Comparison of ENCODE assay signal across 15 cellular contexts in genomic region chr2:20346565-20347127, GRCh38. TPM values are rescaled to one million over a fixed set of nuclear protein-coding genes. Genes with fewer than 3 reads are reported as not detected.
DNase-seq lines count a peak whose midpoint lies in the region; ATAC-seq and TF ChIP-seq lines count a peak whose summit lies in the region.
"Had no signal": no experiment of that assay in that cellular context is flagged by ENCODE, and none has a peak within 500 bp of the region (broad histone marks: within the 10 kb centered on the region; RNA-seq: fewer than 3 reads in every experiment).

No MANE protein-coding gene starts in this region.

- no peak overlapping the region for H3K27ac ChIP-seq in BLaER1
- H3K27ac ChIP-seq: dorsolateral prefrontal cortex, vagina had no signal

- no peak for ATAC-seq in activated naive CD8-positive, alpha-beta T cell treated with anti-CD3 and anti-CD28 coated beads, Interleukin-2, amount 50 U/mL, for 24 hours

- peaks cover 37% of the 10 kb centered on the region for H3K4me1 ChIP-seq in BLaER1

- H3K27ac Mint-ChIP-seq in HFFc6 (peak overlapping the region; percentile 39; the same call in 1 of the 2 replicates), mesothelial cell of epicardium (peak overlapping the region; percentile 52)
- peak overlapping the region; percentile 32 for H3K27ac Mint-ChIP-seq in activated naive CD8-positive, alpha-beta T cell treated with anti-CD3 and anti-CD28 coated beads, Interleukin-2, amount 50 U/mL, for 24 hours

- DNase-seq in HFFc6 (no peak), mesothelial cell of epicardium (ENCODE audit: low spot score in 2 of 2, unreplicated experiment in 2 of 2) (no peak), GM10266 (ENCODE audit: extremely low spot score) (no peak), NCI-H1105 treated with DMSO at 0.1 percent for 48 hours (lab: John Stamatoyannopoulos, UW) (no peak), posterior vena cava (ENCODE audit: low spot score) (no peak), GM03348 (ENCODE audit: low spot score) (no peak)
- no peak for DNase-seq in activated naive CD8-positive, alpha-beta T cell treated with anti-CD3 and anti-CD28 coated beads, Interleukin-2, amount 50 U/mL, for 24 hours
- DNase-seq: activated CD4-positive, CD25-positive, alpha-beta regulatory T cell; dorsolateral prefrontal cortex; GOT3; KBM-7; mesendoderm; NCI-H2171 had no signal

- no peak overlapping the region for H3K4me3 ChIP-seq in BLaER1
- H3K4me3 ChIP-seq: vagina had no signal

- peak overlapping the region; percentile 6; the same call in 1 of the 2 replicates for H3K4me2 ChIP-seq in BLaER1

- peaks cover 5% of the 10 kb centered on the region; the same call in 1 of the 2 replicates for H3K9me3 ChIP-seq in BLaER1
- H3K9me3 ChIP-seq: vagina had no signal

- H4K20me1 ChIP-seq in BLaER1 = peaks cover 85% of the 10 kb centered on the region

- no peak overlapping the region for H3K4me3 Mint-ChIP-seq in HFFc6
- H3K4me3 Mint-ChIP-seq in activated naive CD8-positive, alpha-beta T cell treated with anti-CD3 and anti-CD28 coated beads, Interleukin-2, amount 50 U/mL, for 24 hours = peak overlapping the region; percentile 45
- H3K4me3 Mint-ChIP-seq in mesothelial cell of epicardium = no peak overlapping the region

- H3K27me3 Mint-ChIP-seq in HFFc6 (ENCODE audit: insufficient read depth) (no peaks in the 10 kb centered on the region; the same call in 1 of the 2 replicates), mesothelial cell of epicardium (ENCODE audit: low read depth) (no peaks in the 10 kb centered on the region)
- H3K27me3 Mint-ChIP-seq in activated naive CD8-positive, alpha-beta T cell treated with anti-CD3 and anti-CD28 coated beads, Interleukin-2, amount 50 U/mL, for 24 hours = peaks cover 3% of the 10 kb centered on the region

- peaks cover 14% of the 10 kb centered on the region; the same call in 1 of the 2 replicates for H3K36me3 Mint-ChIP-seq in HFFc6 (ENCODE audit: low read depth)
- peaks cover 26% of the 10 kb centered on the region for H3K36me3 Mint-ChIP-seq in activated naive CD8-positive, alpha-beta T cell treated with anti-CD3 and anti-CD28 coated beads, Interleukin-2, amount 50 U/mL, for 24 hours (ENCODE audit: low read depth)
- no peaks in the 10 kb centered on the region for H3K36me3 Mint-ChIP-seq in mesothelial cell of epicardium

- peaks cover 57% of the 10 kb centered on the region for H3K36me3 ChIP-seq in BLaER1
- H3K36me3 ChIP-seq: vagina had no signal

- H3K27me3 ChIP-seq in BLaER1 = no peaks in the 10 kb centered on the region
- H3K27me3 ChIP-seq: dorsolateral prefrontal cortex, vagina had no signal

- H3K9me3 Mint-ChIP-seq in HFFc6 = no peaks in the 10 kb centered on the region
- H3K9me3 Mint-ChIP-seq in activated naive CD8-positive, alpha-beta T cell treated with anti-CD3 and anti-CD28 coated beads, Interleukin-2, amount 50 U/mL, for 24 hours = no peaks in the 10 kb centered on the region
- no peaks in the 10 kb centered on the region for H3K9me3 Mint-ChIP-seq in mesothelial cell of epicardium

- H3K4me1 Mint-ChIP-seq in HFFc6 (ENCODE audit: low read depth) (peaks cover 43% of the 10 kb centered on the region), mesothelial cell of epicardium (peaks cover 39% of the 10 kb centered on the region)
- H3K4me1 Mint-ChIP-seq in activated naive CD8-positive, alpha-beta T cell treated with anti-CD3 and anti-CD28 coated beads, Interleukin-2, amount 50 U/mL, for 24 hours = peaks cover 67% of the 10 kb centered on the region

- no peak for TF ChIP-seq CTCF in HFFc6 (IDR thresholded peaks at IDR 0.05)
- no peak for TF ChIP-seq CTCF in mesothelial cell of epicardium (IDR thresholded peaks at IDR 0.05; ENCODE audit: unreplicated experiment)
- no peak for TF ChIP-seq CTCF in GM10266 (IDR thresholded peaks at IDR 0.05; ENCODE audit: control insufficient read depth, insufficient read depth, low read depth, missing control alignments)

- no peak overlapping the region for H3K9ac ChIP-seq in BLaER1

- intact Hi-C loops in posterior vena cava (cut with DNase I) = no loop called here

RNA-seq across cellular contexts. Expression of gene PUM2, which starts 4.0 kb away (rescaled TPM):
- 10 to 100 TPM; 60.3 to 69.0 (median 64.8) TPM for total RNA-seq in HFFc6 (2021; fragmentation: NEBNext Ultra II Directional; extraction: Animal tissue kit (Norgen Biotek cat#: 25700))
- total RNA-seq in mesothelial cell of epicardium (113 to 122 TPM (median 120 TPM) in 3 replicates), posterior vena cava (10 to 100 TPM; 69.2 to 81.8 TPM)
